In the genomic region with DNA sequence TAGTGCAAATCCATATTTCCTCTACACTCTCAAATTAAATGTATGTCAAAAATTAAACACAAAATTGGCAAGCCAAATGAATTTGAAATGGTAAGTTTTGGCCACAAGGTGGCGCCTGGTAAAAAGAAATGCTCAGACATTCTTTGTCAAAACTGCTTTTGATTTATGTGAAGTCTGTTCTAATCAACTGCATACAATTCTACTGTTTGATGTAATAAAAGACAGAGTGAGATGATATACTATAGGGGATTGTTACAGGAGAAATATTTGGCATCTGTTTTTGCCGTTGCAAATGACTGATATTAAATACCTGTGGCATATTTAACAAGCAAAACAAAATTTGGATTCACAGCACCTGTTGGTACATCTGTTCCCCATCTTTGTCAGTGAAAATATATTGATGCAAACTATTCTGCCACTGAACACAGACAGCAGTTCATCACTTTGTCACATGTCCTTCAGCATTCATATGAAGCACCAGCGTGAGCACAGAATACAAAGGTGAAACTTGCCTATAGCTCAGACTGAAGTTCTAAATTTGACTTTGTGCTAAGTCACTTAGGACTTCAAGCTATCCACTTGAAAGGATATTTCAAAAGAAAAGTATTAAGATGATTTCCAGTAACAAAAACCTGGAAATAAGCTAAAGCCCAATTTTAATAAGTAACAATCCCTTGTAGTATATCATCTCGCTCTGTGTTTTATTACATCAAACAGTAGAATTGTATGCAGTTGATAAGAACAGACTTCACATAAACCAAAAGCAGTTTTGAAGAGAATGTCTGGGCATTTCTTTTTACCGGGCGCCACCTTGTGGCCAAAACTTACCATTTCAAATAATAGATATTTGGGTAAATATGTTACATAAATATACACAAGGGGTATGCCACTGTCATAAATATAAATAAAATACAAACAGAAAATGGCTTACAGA, we compare ENCODE assay signal across 8 cellular contexts. TPM values are rescaled to one million over a fixed set of nuclear protein-coding genes. Genes with fewer than 3 reads are reported as not detected.
DNase-seq lines count a peak whose midpoint lies in the region; ATAC-seq and TF ChIP-seq lines count a peak whose summit lies in the region.

No MANE protein-coding gene starts in this region.

- no peak overlapping the region for H3K4ac ChIP-seq in trophoblast cell (ENCODE audit: low read depth, low read length)

- no peaks in the 10 kb centered on the region for H3K27me3 ChIP-seq in trophoblast cell (ENCODE audit: insufficient read depth, low read length)

- H4K91ac ChIP-seq in trophoblast cell (ENCODE audit: low read depth, low read length): no peak overlapping the region

- no peak overlapping the region for H4K12ac ChIP-seq in trophoblast cell (ENCODE audit: low read depth, low read length)

- H3K14ac ChIP-seq in trophoblast cell (ENCODE audit: low read length): no peak overlapping the region

- intact Hi-C loops in CD14-positive monocyte (cut with micrococcal nuclease): loop anchor here (5.0 to 10.0 kb wide), 2 partner anchors 280 to 363 kb away; partner anchors contain the start of gene ANKRD22 (in 1 of the 2)

- H3K79me2 ChIP-seq in trophoblast cell (ENCODE audit: control insufficient read depth, insufficient read depth, low read length, poor library complexity): no peaks in the 10 kb centered on the region

- no peak overlapping the region for H2BK120ac ChIP-seq in trophoblast cell (ENCODE audit: insufficient read depth, low read length, poor library complexity)

- H3K79me1 ChIP-seq in trophoblast cell (ENCODE audit: low read length): no peaks in the 10 kb centered on the region

- no peak overlapping the region for H2BK12ac ChIP-seq in trophoblast cell (ENCODE audit: low read length)

- H3K36me3 Mint-ChIP-seq in CD14-positive monocyte: peaks cover 41 to 55% of the 10 kb centered on the region in 2 donors
- peaks cover 40% of the 10 kb centered on the region for H3K36me3 Mint-ChIP-seq in activated T-helper 17 cell treated with anti-CD3 and anti-CD28 coated beads, Interleukin-2, amount 50 U/mL, for 72 hours (ENCODE audit: low read depth)

- no peaks in the 10 kb centered on the region for H3K9me3 ChIP-seq in trophoblast cell (ENCODE audit: insufficient read depth, low read depth, low read length)

- ATAC-seq in activated T-helper 17 cell treated with anti-CD3 and anti-CD28 coated beads, Interleukin-2, amount 50 U/mL, for 72 hours (replicated peaks): peak; percentile 29
- ATAC-seq in GM21360 (IDR thresholded peaks at IDR 0.05; ENCODE audit: unreplicated experiment): no peak

- peaks cover 0 to 2% of the 10 kb centered on the region in 2 experiments for H3K36me3 ChIP-seq in trophoblast cell (ENCODE audit: control insufficient read depth in 1 of 2, insufficient read depth in 2 of 2, low read length in 2 of 2)

- H3K27ac ChIP-seq in trophoblast cell (ENCODE audit: low read depth, low read length): no peak overlapping the region

- H3K23ac ChIP-seq in trophoblast cell (ENCODE audit: low read length): no peak overlapping the region

- no peak overlapping the region for H3K4me2 ChIP-seq in trophoblast cell (ENCODE audit: low read length)

- H3K27me3 Mint-ChIP-seq in CD14-positive monocyte (ENCODE audit: low read depth in 3 of 3): peaks cover 0 to 2% (median 0%) of the 10 kb centered on the region in 3 donors
- no peaks in the 10 kb centered on the region for H3K27me3 Mint-ChIP-seq in activated T-helper 17 cell treated with anti-CD3 and anti-CD28 coated beads, Interleukin-2, amount 50 U/mL, for 72 hours

- peak; percentile 78 for TF ChIP-seq CTCF in CD14-positive monocyte (IDR thresholded peaks at IDR 0.05)
- TF ChIP-seq CTCF in foreskin fibroblast (IDR thresholded peaks at IDR 0.05; ENCODE audit: low read depth, low read length): peak; percentile 54

- no peaks in the 10 kb centered on the region for H3K4me1 ChIP-seq in trophoblast cell (ENCODE audit: control insufficient read depth in 1 of 2, insufficient read depth in 2 of 2, low read length in 2 of 2)

- no peak overlapping the region for H2BK5ac ChIP-seq in trophoblast cell (ENCODE audit: low read depth, low read length, poor library complexity)

- H3K9ac ChIP-seq in trophoblast cell (ENCODE audit: low read length): no peak overlapping the region

- no peak overlapping the region for H3K4me3 Mint-ChIP-seq in CD14-positive monocyte
- no peak overlapping the region for H3K4me3 Mint-ChIP-seq in activated T-helper 17 cell treated with anti-CD3 and anti-CD28 coated beads, Interleukin-2, amount 50 U/mL, for 72 hours

- DNase-seq in CD14-positive monocyte (ENCODE audit: low spot score): no peak
- peak; percentile 42 for DNase-seq in HS-5 (ENCODE audit: low read depth)
- peak; percentile 73 for DNase-seq in RKO (ENCODE audit: low spot score)
- peak; percentile 37 to 79 for DNase-seq in foreskin fibroblast
- peak; percentile 52 to 90 for DNase-seq in trophoblast cell
- peak; percentile 52 for DNase-seq in ureter (ENCODE audit: low spot score)

- WGBS in trophoblast cell (ENCODE audit: extremely low coverage, insufficient coverage, insufficient read length): no CpG with 5 or more reads among the region's 6 CpGs

- H4K8ac ChIP-seq in trophoblast cell (ENCODE audit: low read depth, low read length): no peak overlapping the region

- H3K4me1 Mint-ChIP-seq in CD14-positive monocyte: peaks cover 9% of the 10 kb centered on the region
- no peaks in the 10 kb centered on the region for H3K4me1 Mint-ChIP-seq in activated T-helper 17 cell treated with anti-CD3 and anti-CD28 coated beads, Interleukin-2, amount 50 U/mL, for 72 hours

- H2AK5ac ChIP-seq in trophoblast cell (ENCODE audit: low read length): no peak overlapping the region

- H3K18ac ChIP-seq in trophoblast cell (ENCODE audit: low read length): no peak overlapping the region

- peak overlapping the region in 3 of 7 donors; percentile 20 to 68 (median 61) for H3K27ac Mint-ChIP-seq in CD14-positive monocyte
- H3K27ac Mint-ChIP-seq in activated T-helper 17 cell treated with anti-CD3 and anti-CD28 coated beads, Interleukin-2, amount 50 U/mL, for 72 hours: no peak overlapping the region

- no peak overlapping the region for H2AFZ ChIP-seq in trophoblast cell (ENCODE audit: insufficient read depth, low read length, poor library complexity)

- H3K4me3 ChIP-seq in foreskin fibroblast (ENCODE audit: low read depth in 1 of 2, low read length in 2 of 2) (no peak overlapping the region), trophoblast cell (ENCODE audit: low read depth, low read length) (no peak overlapping the region)

- no peaks in the 10 kb centered on the region for H3K9me3 Mint-ChIP-seq in CD14-positive monocyte
- no peaks in the 10 kb centered on the region for H3K9me3 Mint-ChIP-seq in activated T-helper 17 cell treated with anti-CD3 and anti-CD28 coated beads, Interleukin-2, amount 50 U/mL, for 72 hours

RNA-seq across cellular contexts. Expression of gene CH25H, which starts 10.2 kb away (rescaled TPM):
- under 1 TPM in 1 of 2 donors, not detected in 1; 0.09 TPM for polyA plus RNA-seq in CD14-positive monocyte
- total RNA-seq in activated T-helper 17 cell treated with anti-CD3 and anti-CD28 coated beads, Interleukin-2, amount 50 U/mL, for 72 hours: not detected
- polyA plus RNA-seq in trophoblast cell (2013): not detected in 2 replicates
- total RNA-seq in ureter: 3.6 TPM

RNA-seq across cellular contexts. Expression of gene LIPA, which starts 34.3 kb away (rescaled TPM):
- polyA plus RNA-seq in CD14-positive monocyte: 100 to 1,000 TPM; 289 to 353 TPM
- total RNA-seq in activated T-helper 17 cell treated with anti-CD3 and anti-CD28 coated beads, Interleukin-2, amount 50 U/mL, for 72 hours: 10 to 100 TPM; 26.4 to 68.5 TPM
- polyA plus RNA-seq in trophoblast cell (2013): 27.3 and 27.4 TPM in 2 replicates
- total RNA-seq in ureter: 55.7 TPM
